ENCODE assay signal across 1 cellular context in the genomic region with DNA sequence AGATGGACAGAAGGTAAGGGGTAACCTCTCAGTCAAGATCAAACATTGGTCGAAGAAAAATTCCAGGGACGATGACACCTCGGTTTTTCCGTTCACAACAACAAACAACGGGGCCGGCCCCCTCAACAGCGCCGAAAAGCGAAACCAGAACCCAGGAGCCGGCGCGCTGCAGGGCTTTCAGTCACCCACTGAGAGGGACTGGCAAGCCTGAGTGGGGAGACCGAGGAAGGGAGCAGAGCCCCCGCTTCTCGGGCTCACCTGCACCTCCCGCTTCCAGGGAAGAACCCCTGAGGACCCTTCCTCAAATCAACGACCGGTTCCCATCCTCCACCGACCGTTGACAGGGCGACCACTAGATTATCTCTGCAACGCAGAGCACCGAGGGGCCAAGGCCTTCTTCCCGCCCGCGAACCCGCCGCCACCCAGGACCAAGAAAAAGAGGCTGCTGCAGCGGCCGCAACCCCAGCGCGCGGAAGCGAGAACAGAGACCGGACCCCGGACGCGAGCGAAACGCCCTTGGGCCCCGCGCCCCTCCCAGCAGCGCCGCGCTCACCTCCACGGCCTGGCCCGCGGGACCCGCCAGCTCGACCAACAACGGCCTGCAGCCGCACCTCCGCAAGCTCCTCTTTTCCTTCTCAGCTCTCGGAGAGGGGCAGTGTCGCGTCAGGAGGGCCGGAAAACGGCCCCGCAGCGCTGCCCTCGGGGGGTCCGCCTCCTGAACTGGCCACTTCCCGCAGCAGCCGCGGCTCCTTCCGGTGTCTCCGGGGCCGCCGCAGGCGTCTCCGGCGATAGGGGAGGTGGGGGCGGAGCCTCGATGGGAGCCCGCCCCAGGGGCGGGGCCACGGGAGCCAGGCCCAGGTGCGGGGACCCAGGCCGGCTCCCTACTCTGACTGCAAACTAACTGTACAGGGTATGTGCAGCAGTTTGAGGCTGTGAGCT.
TF ChIP-seq lines count a peak whose summit lies in the region.

A gene (minus strand): TSS at position 763 of the 939 bp plus-strand sequence. CDS start 18,155 bp downstream, outside the sequence.

TF ChIP-seq in GM12878, 131 proteins besides CTCF, POLR2A, EP300 and RAD21 (continued from another document):
- TF ChIP-seq NR2F1 (conservative IDR thresholded peaks at IDR 0.05) = peak; percentile 54; the same call in 1 of the 2 replicates
- TF ChIP-seq ZZZ3 (IDR thresholded peaks at IDR 0.05; ENCODE audit: control insufficient read depth, insufficient read length, low read depth) = no peak
- 0 out of 2 replicates have a peak, but pooled peaks have one; percentile 25 for TF ChIP-seq ASH2L (IDR thresholded peaks at IDR 0.05; ENCODE audit: borderline replicate concordance, low read depth)
- TF ChIP-seq, protein P1, sequence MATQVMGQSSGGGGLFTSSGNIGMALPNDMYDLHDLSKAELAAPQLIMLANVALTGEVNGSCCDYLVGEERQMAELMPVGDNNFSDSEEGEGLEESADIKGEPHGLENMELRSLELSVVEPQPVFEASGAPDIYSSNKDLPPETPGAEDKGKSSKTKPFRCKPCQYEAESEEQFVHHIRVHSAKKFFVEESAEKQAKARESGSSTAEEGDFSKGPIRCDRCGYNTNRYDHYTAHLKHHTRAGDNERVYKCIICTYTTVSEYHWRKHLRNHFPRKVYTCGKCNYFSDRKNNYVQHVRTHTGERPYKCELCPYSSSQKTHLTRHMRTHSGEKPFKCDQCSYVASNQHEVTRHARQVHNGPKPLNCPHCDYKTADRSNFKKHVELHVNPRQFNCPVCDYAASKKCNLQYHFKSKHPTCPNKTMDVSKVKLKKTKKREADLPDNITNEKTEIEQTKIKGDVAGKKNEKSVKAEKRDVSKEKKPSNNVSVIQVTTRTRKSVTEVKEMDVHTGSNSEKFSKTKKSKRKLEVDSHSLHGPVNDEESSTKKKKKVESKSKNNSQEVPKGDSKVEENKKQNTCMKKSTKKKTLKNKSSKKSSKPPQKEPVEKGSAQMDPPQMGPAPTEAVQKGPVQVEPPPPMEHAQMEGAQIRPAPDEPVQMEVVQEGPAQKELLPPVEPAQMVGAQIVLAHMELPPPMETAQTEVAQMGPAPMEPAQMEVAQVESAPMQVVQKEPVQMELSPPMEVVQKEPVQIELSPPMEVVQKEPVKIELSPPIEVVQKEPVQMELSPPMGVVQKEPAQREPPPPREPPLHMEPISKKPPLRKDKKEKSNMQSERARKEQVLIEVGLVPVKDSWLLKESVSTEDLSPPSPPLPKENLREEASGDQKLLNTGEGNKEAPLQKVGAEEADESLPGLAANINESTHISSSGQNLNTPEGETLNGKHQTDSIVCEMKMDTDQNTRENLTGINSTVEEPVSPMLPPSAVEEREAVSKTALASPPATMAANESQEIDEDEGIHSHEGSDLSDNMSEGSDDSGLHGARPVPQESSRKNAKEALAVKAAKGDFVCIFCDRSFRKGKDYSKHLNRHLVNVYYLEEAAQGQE (IDR thresholded peaks at IDR 0.05; ENCODE audit: low read depth, low read length) = no peak
- TF ChIP-seq POLR2AphosphoS5 (IDR thresholded peaks at IDR 0.05; ENCODE audit: low read length) = peak; percentile 70; the same call in 1 of the 2 replicates
- TF ChIP-seq CBX5 (IDR thresholded peaks at IDR 0.05; ENCODE audit: low read depth) = 0 out of 2 replicates have a peak, but pooled peaks have one; percentile 45
- no peak for TF ChIP-seq HDAC6 (IDR thresholded peaks at IDR 0.05; ENCODE audit: unreplicated experiment)
